15 cellular contexts compared by ENCODE assay signal in the genomic region with DNA sequence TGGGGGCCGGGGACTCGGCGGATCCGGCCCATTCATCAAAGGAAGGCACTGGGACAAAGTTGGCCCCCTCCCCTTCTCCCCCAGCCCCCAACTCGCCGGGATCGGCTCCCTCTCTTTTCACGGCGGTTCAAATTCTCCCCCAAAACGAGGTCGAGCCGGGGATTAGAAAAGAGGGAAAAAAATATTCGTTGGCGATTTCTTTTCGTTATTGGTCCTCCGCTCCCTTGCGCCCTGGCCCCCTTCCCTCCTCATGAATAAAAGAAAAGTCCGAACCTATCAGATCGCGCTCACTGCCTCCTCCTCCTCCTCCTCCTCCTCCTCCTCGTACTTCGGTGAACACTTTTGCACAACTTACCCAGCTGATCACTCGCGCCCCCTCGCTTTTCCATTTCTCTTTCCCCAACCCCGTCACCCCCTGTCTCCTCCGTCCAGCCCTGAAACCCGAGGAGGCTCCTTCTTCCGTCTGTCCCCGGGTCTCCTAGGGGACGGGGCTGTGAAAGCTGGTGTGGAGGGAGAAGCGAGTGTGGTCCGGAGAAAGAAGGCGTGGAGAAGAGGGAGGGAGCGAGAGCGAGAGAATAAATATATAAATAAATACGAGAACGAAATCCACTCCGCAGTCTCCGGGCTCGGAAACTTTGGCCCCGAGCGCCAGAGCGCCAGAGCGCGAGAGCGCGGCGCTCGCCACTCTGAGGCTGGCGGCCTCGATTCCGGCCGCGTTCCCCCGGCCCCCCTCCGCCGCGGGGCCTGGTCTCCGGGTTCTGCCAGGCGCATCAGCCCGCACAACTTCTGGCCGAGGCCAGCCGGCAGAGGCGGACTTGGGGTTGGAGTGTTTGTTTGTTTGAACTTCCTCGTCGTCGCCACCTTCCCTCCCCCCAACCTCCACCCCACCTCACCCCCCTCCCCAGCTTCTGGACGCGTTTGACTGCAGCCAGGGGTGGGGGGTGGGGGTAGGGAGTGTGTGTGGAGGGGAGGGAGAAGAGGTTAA. TPM values are rescaled to one million over a fixed set of nuclear protein-coding genes. Genes with fewer than 3 reads are reported as not detected.
DNase-seq lines count a peak whose midpoint lies in the region; TF ChIP-seq lines count a peak whose summit lies in the region.
"Had no signal": no experiment of that assay in that cellular context is flagged by ENCODE, and none has a peak within 500 bp of the region (broad histone marks: within the 10 kb centered on the region; RNA-seq: fewer than 3 reads in every experiment).

A gene (plus strand): TSS at position 336 of the 985 bp plus-strand sequence. CDS start 758 bp downstream, outside the sequence.

- H3K9me3 ChIP-seq in ES-I3 (ENCODE audit: control insufficient read depth, insufficient read depth, low read length) (no peaks in the 10 kb centered on the region), endodermal cell (ENCODE audit: control insufficient read depth, low read length) (no peaks in the 10 kb centered on the region), neuron (ENCODE audit: low read length) (peaks cover under 1% of the 10 kb centered on the region)
- H3K9me3 ChIP-seq: prostate gland, suprapubic skin had no signal

- peaks cover 99% of the 10 kb centered on the region for H3K27me3 Mint-ChIP-seq in endodermal cell (ENCODE audit: insufficient read depth)

- peaks cover 32% of the 10 kb centered on the region for H3K4me1 Mint-ChIP-seq in endodermal cell

- peak within 1 kb of the TSS; percentile 14 for H2AFZ ChIP-seq in neuron (ENCODE audit: low read depth, low read length)

- H3K4me3 ChIP-seq in endodermal cell (ENCODE audit: low read length): peak within 1 kb of the TSS; percentile 83
- H3K4me3 ChIP-seq in neuron (ENCODE audit: low read length): peak within 1 kb of the TSS; percentile 41
- H3K4me3 ChIP-seq: prostate gland, suprapubic skin had no signal

- H3K4me1 ChIP-seq in ES-I3 (ENCODE audit: insufficient read depth, low read length): peaks cover 18% of the 10 kb centered on the region
- H3K4me1 ChIP-seq in endodermal cell (ENCODE audit: control insufficient read depth, insufficient read depth, low read length): peaks cover 16% of the 10 kb centered on the region
- H3K4me1 ChIP-seq in neuron (ENCODE audit: insufficient read depth, low read length): peaks cover 2% of the 10 kb centered on the region

- peaks cover 96% of the 10 kb centered on the region for H3K27me3 ChIP-seq in endodermal cell (ENCODE audit: control insufficient read depth, insufficient read depth, low read length, poor library complexity, severe bottlenecking)
- peaks cover 84% of the 10 kb centered on the region for H3K27me3 ChIP-seq in neuron (ENCODE audit: insufficient read depth, low read length)

- WGBS in endodermal cell (ENCODE audit: insufficient coverage in 1 of 2, insufficient read length in 1 of 2), 2 experiments: 0% methylated on average over 7 to 63 of the region's 70 CpGs

- H3K4me3 Mint-ChIP-seq in endodermal cell: peak within 1 kb of the TSS; percentile 65

- H3K36me3 ChIP-seq in ES-I3 (ENCODE audit: insufficient read depth, low read length): no peaks in the 10 kb centered on the region
- no peaks in the 10 kb centered on the region for H3K36me3 ChIP-seq in endodermal cell (ENCODE audit: control insufficient read depth, insufficient read depth, low read length)
- no peaks in the 10 kb centered on the region for H3K36me3 ChIP-seq in neuron (ENCODE audit: insufficient read depth, low read length)
- H3K36me3 ChIP-seq: prostate gland, suprapubic skin had no signal

- TF ChIP-seq CTCF in endodermal cell (conservative IDR thresholded peaks at IDR 0.05): no peak

- no peak within 1 kb of the TSS for H3K27ac Mint-ChIP-seq in endodermal cell

- peak within 1 kb of the TSS; percentile 68 for H3K9ac ChIP-seq in ES-I3 (ENCODE audit: low read depth, low read length)
- H3K9ac ChIP-seq in endodermal cell (ENCODE audit: extremely low read depth, low read length, poor library complexity, severe bottlenecking): peak within 1 kb of the TSS; percentile 47

- H3K36me3 Mint-ChIP-seq in endodermal cell (ENCODE audit: low read depth): no peaks in the 10 kb centered on the region

- no peaks in the 10 kb centered on the region for H3K9me3 Mint-ChIP-seq in endodermal cell

- H3K27ac ChIP-seq in endodermal cell (ENCODE audit: low read depth, low read length): peak within 1 kb of the TSS; percentile 77
- H3K27ac ChIP-seq in caudate nucleus (ENCODE audit: low read depth, low read length): no peak within 1 kb of the TSS
- H3K27ac ChIP-seq: prostate gland, suprapubic skin had no signal

- DNase-seq in DMS53 (lab: John Stamatoyannopoulos, UW) (peak; percentile 18), DMS53 treated with DMSO at 0.1 percent for 48 hours (lab: John Stamatoyannopoulos, UW; ENCODE audit: unreplicated experiment) (no peak), endodermal cell (peak; percentile 92), caudate nucleus (lab: John Stamatoyannopoulos, UW) (no peak), HT-29 (ENCODE audit: low spot score) (no peak), hepatic stellate cell (ENCODE audit: low spot score) (no peak)
- DNase-seq: activated gamma-delta T cell treated with Interleukin-2 at 50 U/mL for 16 hours, DMS79 treated with DMSO at 0.1 percent for 48 hours, NCI-H524 treated with DMSO at 0.1 percent for 48 hours, Right ventricle myocardium superior had no signal

RNA-seq across cellular contexts. Expression of the gene that starts here (rescaled TPM):
- 1 to 10 TPM; 2.2 to 2.4 TPM for total RNA-seq in endodermal cell
- 13.1 TPM for polyA plus RNA-seq in endodermal cell (2013, experiment 1 of 2)
- polyA plus RNA-seq in endodermal cell (2013, experiment 2 of 2): 12.1 TPM
- not detected in 2 replicates for total RNA-seq in HT-29 (2014; rRNA removed; shearing (Covaris generic))
- total RNA-seq: A172, Right ventricle myocardium superior had no signal

Comparison
In these comparisons a context has a peak if more than half of its experiments do, and no peak if none do; other contexts are left out.
1. DNase-seq: peak in DMS53 (single experiment) and endodermal cell (single experiment); none in DMS53 treated with DMSO at 0.1 percent for 48 hours (single experiment), caudate nucleus (0 of 61), HT-29 (single experiment) and hepatic stellate cell (single experiment).